16 cellular contexts compared by ENCODE assay signal in the genomic region with DNA sequence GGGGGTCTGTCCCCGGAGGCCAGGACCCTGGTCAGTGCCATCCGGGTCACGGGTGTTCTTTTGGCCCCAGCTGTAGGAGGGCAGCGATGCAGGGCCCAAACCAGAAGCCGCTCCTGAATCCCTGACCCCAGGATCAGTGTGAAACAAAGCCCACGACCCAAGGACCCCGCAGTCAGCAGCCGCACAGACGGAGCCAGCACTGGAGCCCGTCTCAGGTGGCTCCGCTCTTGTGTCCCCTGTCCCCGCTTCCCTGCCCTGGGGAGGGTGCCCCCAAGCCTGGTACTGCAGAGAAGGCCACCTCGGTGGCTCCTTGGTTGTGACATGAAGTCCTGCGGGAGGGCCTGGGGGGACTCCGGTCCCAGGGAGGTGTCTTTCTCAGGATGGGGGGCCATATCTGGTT. TPM values are rescaled to one million over a fixed set of nuclear protein-coding genes. Genes with fewer than 3 reads are reported as not detected.
A peak's percentile ranks its signal among the peaks of the same experiment; 100 is the strongest.
DNase-seq lines count a peak whose midpoint lies in the region; ATAC-seq and TF ChIP-seq lines count a peak whose summit lies in the region.
"Had no signal": no experiment of that assay in that cellular context is flagged by ENCODE, and none has a peak within 500 bp of the region (broad histone marks: within the 10 kb centered on the region; RNA-seq: fewer than 3 reads in every experiment).

No MANE protein-coding gene starts in this region.

- DNase-seq in right lobe of liver (no peak), stomach (no peak), sigmoid colon (no peak), NCI-H2107 (lab: John Stamatoyannopoulos, UW) (no peak), CD14-positive monocyte (ENCODE audit: low spot score) (no peak), upper lobe of right lung (no peak)
- DNase-seq: BE2C; Caco-2; CD8-positive, alpha-beta memory T cell; DND-41; GDM1; HCEC 1CT had no signal

- no peak overlapping the region for H3K27ac Mint-ChIP-seq in CD14-positive monocyte
- H3K27ac Mint-ChIP-seq: CD8-positive, alpha-beta memory T cell; IgD-negative memory B cell had no signal

- TF ChIP-seq CTCF in right lobe of liver (IDR thresholded peaks at IDR 0.05): no peak
- no peak for TF ChIP-seq CTCF in stomach (IDR thresholded peaks at IDR 0.05)
- no peak for TF ChIP-seq CTCF in sigmoid colon (IDR thresholded peaks at IDR 0.05)
- TF ChIP-seq CTCF in CD14-positive monocyte (IDR thresholded peaks at IDR 0.05): no peak
- TF ChIP-seq CTCF in upper lobe of right lung (IDR thresholded peaks at IDR 0.05): no peak

- H3K9me3 Mint-ChIP-seq in CD14-positive monocyte: peaks cover 0 to 2% (median 0%) of the 10 kb centered on the region in 7 donors
- H3K9me3 Mint-ChIP-seq: CD8-positive, alpha-beta memory T cell; IgD-negative memory B cell had no signal

- peaks cover 3% of the 10 kb centered on the region for H3K4me1 Mint-ChIP-seq in CD14-positive monocyte
- H3K4me1 Mint-ChIP-seq: CD8-positive, alpha-beta memory T cell; IgD-negative memory B cell had no signal

- TF ChIP-seq POLR2A in right lobe of liver (IDR thresholded peaks at IDR 0.05): no peak
- no peak for TF ChIP-seq POLR2A in stomach (IDR thresholded peaks at IDR 0.05)
- TF ChIP-seq POLR2A in sigmoid colon (IDR thresholded peaks at IDR 0.05): no peak

- H3K27me3 ChIP-seq in right lobe of liver (no peaks in the 10 kb centered on the region), stomach (no peaks in the 10 kb centered on the region), sigmoid colon (no peaks in the 10 kb centered on the region), upper lobe of right lung (no peaks in the 10 kb centered on the region)
- H3K27me3 ChIP-seq: BE2C had no signal

- H3K27ac ChIP-seq in angular gyrus (ENCODE audit: low read depth, low read length) (peak overlapping the region; percentile 12), right lobe of liver (peak overlapping the region in 2 of 3 donors; percentile 90), stomach (peak overlapping the region; percentile 68 to 78 (median 73)), sigmoid colon (peak overlapping the region in 1 of 4 donors; percentile 58), upper lobe of right lung (no peak overlapping the region)
- H3K27ac ChIP-seq: A549 had no signal

- H3K36me3 ChIP-seq in right lobe of liver (no peaks in the 10 kb centered on the region), stomach (peaks cover 0 to 33% (median 16%) of the 10 kb centered on the region in 4 donors), sigmoid colon (peaks cover 0 to 42% (median 0%) of the 10 kb centered on the region in 4 donors), upper lobe of right lung (no peaks in the 10 kb centered on the region)

- 89% methylated on average over 5 of the region's 15 CpGs for WGBS in right lobe of liver (ENCODE audit: insufficient coverage, low coverage, low lambda C conversion rate, missing lambda C conversion rate)
- WGBS in stomach, 5 donors: 89 to 96% (median 91%) methylated on average over 6 to 15 of the region's 15 CpGs
- 94 to 97% methylated on average over 15 of the region's 15 CpGs for WGBS in sigmoid colon, 2 donors

- H3K4me1 ChIP-seq in right lobe of liver (peaks cover 0 to 80% (median 39%) of the 10 kb centered on the region in 4 donors), stomach (peaks cover 67 to 90% (median 87%) of the 10 kb centered on the region in 4 donors), sigmoid colon (peaks cover 0 to 54% (median 22%) of the 10 kb centered on the region in 4 donors), upper lobe of right lung (peaks cover 27% of the 10 kb centered on the region)

- H3K36me3 Mint-ChIP-seq in CD14-positive monocyte: peaks cover 2 to 3% of the 10 kb centered on the region in 2 donors
- H3K36me3 Mint-ChIP-seq: CD8-positive, alpha-beta memory T cell; IgD-negative memory B cell had no signal

- peaks cover 2 to 6% (median 2%) of the 10 kb centered on the region in 3 donors for H3K27me3 Mint-ChIP-seq in CD14-positive monocyte (ENCODE audit: low read depth in 3 of 3)
- H3K27me3 Mint-ChIP-seq: CD8-positive, alpha-beta memory T cell had no signal

- no peak for ATAC-seq in right lobe of liver
- no peak for ATAC-seq in upper lobe of right lung
- ATAC-seq: A549 had no signal

- intact Hi-C loops in right lobe of liver (cut with DNase I): no loop called here
- intact Hi-C loops in stomach (cut with DNase I; ENCODE audit: low total_unique reads): no loop called here
- intact Hi-C loops in sigmoid colon (cut with DNase I): no loop called here
- intact Hi-C loops in CD14-positive monocyte (cut with micrococcal nuclease): no loop called here
- intact Hi-C loops in upper lobe of right lung (cut with DNase I): no loop called here

- no peak for TF ChIP-seq RAD21 in Ishikawa (IDR thresholded peaks at IDR 0.05; ENCODE audit: low read depth)

- H3K9me3 ChIP-seq in right lobe of liver: no peaks in the 10 kb centered on the region
- H3K9me3 ChIP-seq in stomach: no peaks in the 10 kb centered on the region
- H3K9me3 ChIP-seq in sigmoid colon: no peaks in the 10 kb centered on the region
- H3K9me3 ChIP-seq in upper lobe of right lung: no peaks in the 10 kb centered on the region
- H3K9me3 ChIP-seq: A549, BE2C, Caco-2 had no signal

- H3K4me3 ChIP-seq in right lobe of liver (no peak overlapping the region), stomach (no peak overlapping the region), sigmoid colon (no peak overlapping the region), upper lobe of right lung (no peak overlapping the region)
- H3K4me3 ChIP-seq: A549 had no signal

- no peak overlapping the region for H3K4me3 Mint-ChIP-seq in CD14-positive monocyte
- H3K4me3 Mint-ChIP-seq: CD8-positive, alpha-beta memory T cell; IgD-negative memory B cell had no signal

- TF ChIP-seq EP300 in Ishikawa (IDR thresholded peaks at IDR 0.05; ENCODE audit: borderline replicate concordance): no peak
- TF ChIP-seq EP300 in stomach (IDR thresholded peaks at IDR 0.05): no peak
- no peak for TF ChIP-seq EP300 in sigmoid colon (IDR thresholded peaks at IDR 0.05)

TF ChIP-seq in Ishikawa, 13 proteins besides CTCF, POLR2A, EP300 and RAD21:
- TF ChIP-seq, protein P1, sequence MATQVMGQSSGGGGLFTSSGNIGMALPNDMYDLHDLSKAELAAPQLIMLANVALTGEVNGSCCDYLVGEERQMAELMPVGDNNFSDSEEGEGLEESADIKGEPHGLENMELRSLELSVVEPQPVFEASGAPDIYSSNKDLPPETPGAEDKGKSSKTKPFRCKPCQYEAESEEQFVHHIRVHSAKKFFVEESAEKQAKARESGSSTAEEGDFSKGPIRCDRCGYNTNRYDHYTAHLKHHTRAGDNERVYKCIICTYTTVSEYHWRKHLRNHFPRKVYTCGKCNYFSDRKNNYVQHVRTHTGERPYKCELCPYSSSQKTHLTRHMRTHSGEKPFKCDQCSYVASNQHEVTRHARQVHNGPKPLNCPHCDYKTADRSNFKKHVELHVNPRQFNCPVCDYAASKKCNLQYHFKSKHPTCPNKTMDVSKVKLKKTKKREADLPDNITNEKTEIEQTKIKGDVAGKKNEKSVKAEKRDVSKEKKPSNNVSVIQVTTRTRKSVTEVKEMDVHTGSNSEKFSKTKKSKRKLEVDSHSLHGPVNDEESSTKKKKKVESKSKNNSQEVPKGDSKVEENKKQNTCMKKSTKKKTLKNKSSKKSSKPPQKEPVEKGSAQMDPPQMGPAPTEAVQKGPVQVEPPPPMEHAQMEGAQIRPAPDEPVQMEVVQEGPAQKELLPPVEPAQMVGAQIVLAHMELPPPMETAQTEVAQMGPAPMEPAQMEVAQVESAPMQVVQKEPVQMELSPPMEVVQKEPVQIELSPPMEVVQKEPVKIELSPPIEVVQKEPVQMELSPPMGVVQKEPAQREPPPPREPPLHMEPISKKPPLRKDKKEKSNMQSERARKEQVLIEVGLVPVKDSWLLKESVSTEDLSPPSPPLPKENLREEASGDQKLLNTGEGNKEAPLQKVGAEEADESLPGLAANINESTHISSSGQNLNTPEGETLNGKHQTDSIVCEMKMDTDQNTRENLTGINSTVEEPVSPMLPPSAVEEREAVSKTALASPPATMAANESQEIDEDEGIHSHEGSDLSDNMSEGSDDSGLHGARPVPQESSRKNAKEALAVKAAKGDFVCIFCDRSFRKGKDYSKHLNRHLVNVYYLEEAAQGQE (IDR thresholded peaks at IDR 0.05; ENCODE audit: low read depth): peak; percentile 46
- TF ChIP-seq EGR1 (IDR thresholded peaks at IDR 0.05): no peak

RNA-seq across cellular contexts. Expression of gene BAIAP2, which starts 33.5 kb away (rescaled TPM):
- total RNA-seq in right lobe of liver (100 to 1,000 TPM in 1 of 6 experiments, 10 to 100 TPM in 5; 46.6 to 139 (median 63.3) TPM), stomach (100 to 1,000 TPM in 2 of 5 donors, 10 to 100 TPM in 3; 21.1 to 263 (median 96.9) TPM), sigmoid colon (10 to 100 TPM; 32.6 to 52.3 (median 50.9) TPM), upper lobe of right lung (139 TPM)
- polyA plus RNA-seq in stomach (10 to 100 TPM; 37.5 to 66.1 (median 46.6) TPM), sigmoid colon (10 to 100 TPM in 2 of 3 donors, 1 to 10 TPM in 1; 6.5 to 17.2 (median 14.4) TPM), CD14-positive monocyte (10 to 100 TPM in 1 of 2 donors, 1 to 10 TPM in 1; 8.6 to 11.2 TPM)
